30 cellular contexts compared by ENCODE assay signal in genomic region chr1:163144418-163144817, GRCh38.
"Had no signal": no experiment of that assay in that cellular context is flagged by ENCODE, and none has a peak within 500 bp of the region (broad histone marks: within the 10 kb centered on the region; RNA-seq: fewer than 3 reads in every experiment).

No MANE protein-coding gene starts in this region.

- H3K27me3 ChIP-seq: cardiac muscle cell, hepatocyte, neutrophil, ovary, sigmoid colon, thyroid gland, upper lobe of left lung, vagina had no signal

- ATAC-seq: activated naive CD4-positive, alpha-beta T cell treated with anti-CD3 and anti-CD28 coated beads, Interleukin-2, amount 50 U/mL, for 72 hours; activated T-cell treated with anti-CD3 and anti-CD28 coated beads, Interleukin-2, amount 50 U/mL, for 72 hours; effector memory CD8-positive, alpha-beta T cell; stimulated activated memory B cell treated with anti-CD40 and anti-IgM and Interleukin-4, amounts not matched to agents 10 μg/mL and 1 μg/mL and 100 μg/mL, for 72 hours; stimulated activated naive CD8-positive, alpha-beta T cell treated with anti-CD3 and anti-CD28 coated beads, Interleukin-15, amount 100 ng/mL, for 72 hours had no signal

- H3K27ac ChIP-seq: cardiac muscle cell, hepatocyte, neutrophil, ovary, sigmoid colon, thyroid gland, upper lobe of left lung, vagina, VCaP had no signal

- H3K9me3 ChIP-seq: neutrophil, ovary, sigmoid colon, thyroid gland, upper lobe of left lung, vagina had no signal

- H3K4me1 ChIP-seq: sigmoid colon, thyroid gland, upper lobe of left lung, vagina had no signal

- H3K4me3 ChIP-seq: cardiac muscle cell, hepatocyte, ovary, sigmoid colon, thyroid gland, upper lobe of left lung, vagina had no signal

- H3K36me3 ChIP-seq: neutrophil, ovary, thyroid gland, upper lobe of left lung, vagina had no signal

- DNase-seq: activated CD4-positive, alpha-beta T cell treated with anti-CD3 and anti-CD28 coated beads for 4 hours; activated CD4-positive, alpha-beta T cell treated with anti-CD3 and anti-CD28 coated beads, Interleukin-2, amount 50 U/mL, for 4 hours; activated naive CD4-positive, alpha-beta T cell; activated T-cell treated with anti-CD3 and anti-CD28 coated beads for 4 hours; activated T-cell treated with anti-CD3 and anti-CD28 coated beads, Interleukin-2, amount 50 U/mL, for 72 hours; anterior cingulate cortex; cortex of kidney; effector memory CD8-positive, alpha-beta T cell; foreskin melanocyte; islet precursor cell; naive B cell; nephron progenitor cell; sigmoid colon; small intestine; stimulated activated CD4-positive, alpha-beta T cell treated with anti-CD3 and anti-CD28 coated beads, Interleukin-1b, Interleukin-23, amount 100 ng/mL, for 48 hours; stimulated activated CD4-positive, alpha-beta T cell treated with anti-CD3 and anti-CD28 coated beads, Interleukin-4, amount 100 ng/mL, for 4 hours; stimulated activated CD8-positive, alpha-beta memory T cell treated with anti-CD3 and anti-CD28 coated beads, Interleukin-4, amount 100 ng/mL, for 48 hours; stimulated activated naive CD8-positive, alpha-beta T cell treated with anti-CD3 and anti-CD28 coated beads, Interleukin-15, amount 100 ng/mL, for 72 hours; substantia nigra; T-helper 2 cell; thyroid gland; upper lobe of left lung had no signal
